2 cellular contexts compared by ENCODE assay signal in the genomic region with DNA sequence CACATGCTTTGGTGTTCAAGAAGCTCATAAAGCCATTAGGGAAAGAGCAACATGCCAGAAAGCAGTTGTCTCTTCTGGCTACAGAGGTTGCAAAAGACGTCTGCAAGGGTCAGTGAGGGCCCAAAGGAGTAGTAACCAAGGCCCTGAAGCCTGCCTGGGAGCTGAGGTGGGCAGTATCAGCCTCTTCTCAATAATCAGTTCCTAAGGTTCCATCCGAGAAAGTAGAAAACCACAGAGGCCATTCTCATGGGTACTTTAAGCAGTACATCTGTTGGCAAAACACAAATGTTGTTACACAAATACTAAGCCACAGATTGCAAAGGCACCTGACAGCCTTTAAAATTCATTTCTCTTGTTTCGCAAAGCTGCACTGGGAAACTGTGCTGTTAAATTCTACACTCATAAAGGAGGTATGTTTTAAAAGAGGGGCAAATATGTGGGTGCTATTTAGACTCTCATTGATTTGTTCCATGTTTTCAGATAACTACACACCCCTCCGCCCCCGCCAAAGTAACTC.
TF ChIP-seq lines count a peak whose summit lies in the region.

No MANE protein-coding gene starts in this region.

TF ChIP-seq in GM12891, 5 proteins besides CTCF, POLR2A, EP300 and RAD21:
- TF ChIP-seq SPI1 (IDR thresholded peaks at IDR 0.05; ENCODE audit: low read depth, low read length): no peak
- TF ChIP-seq POLR2AphosphoS5 (IDR thresholded peaks at IDR 0.05; ENCODE audit: low read depth, low read length): no peak
- TF ChIP-seq TAF1 (IDR thresholded peaks at IDR 0.05; ENCODE audit: low read depth, low read length): no peak
- no peak for TF ChIP-seq PAX5 (IDR thresholded peaks at IDR 0.05; ENCODE audit: insufficient read depth, low read length, severe bottlenecking)
- no peak for TF ChIP-seq POU2F2 (IDR thresholded peaks at IDR 0.05; ENCODE audit: low read depth, low read length)

TF ChIP-seq in HepG2, 621 proteins besides CTCF, POLR2A, EP300 and RAD21:
- TF ChIP-seq DMAP1 (CRISPR knock-in tag; IDR thresholded peaks at IDR 0.05) (no peak), TP53 (CRISPR knock-in tag; conservative IDR thresholded peaks at IDR 0.05) (no peak), TRIM22 (IDR thresholded peaks at IDR 0.05) (no peak), ZNF570 (CRISPR knock-in tag; IDR thresholded peaks at IDR 0.05; ENCODE audit: borderline replicate concordance) (no peak), NFE2 (CRISPR knock-in tag; IDR thresholded peaks at IDR 0.05) (no peak), CHCHD3 (CRISPR knock-in tag; IDR thresholded peaks at IDR 0.05) (no peak), ARID5B (CRISPR knock-in tag; IDR thresholded peaks at IDR 0.05) (no peak), MTF2 (CRISPR knock-in tag; IDR thresholded peaks at IDR 0.05; ENCODE audit: borderline replicate concordance) (no peak), ASH2L (IDR thresholded peaks at IDR 0.05; ENCODE audit: insufficient read length, low read depth, low read length) (no peak), ZSCAN20 (CRISPR knock-in tag; IDR thresholded peaks at IDR 0.05; ENCODE audit: borderline replicate concordance) (no peak), ATF1 (CRISPR knock-in tag; IDR thresholded peaks at IDR 0.05) (no peak), MYC (CRISPR knock-in tag; IDR thresholded peaks at IDR 0.05; ENCODE audit: borderline replicate concordance) (no peak), ZIK1 (CRISPR knock-in tag; IDR thresholded peaks at IDR 0.05; ENCODE audit: borderline replicate concordance, low read depth) (no peak), HNRNPK (IDR thresholded peaks at IDR 0.05; ENCODE audit: low read depth, low read length, poor library complexity, severe bottlenecking) (no peak), ATF5 (CRISPR knock-in tag; IDR thresholded peaks at IDR 0.05; ENCODE audit: low read depth) (no peak), ZNF282 (IDR thresholded peaks at IDR 0.05; ENCODE audit: partially characterized antibody) (no peak), ZNF367 (CRISPR knock-in tag; IDR thresholded peaks at IDR 0.05; ENCODE audit: borderline replicate concordance) (no peak)
- TF ChIP-seq, protein P1, sequence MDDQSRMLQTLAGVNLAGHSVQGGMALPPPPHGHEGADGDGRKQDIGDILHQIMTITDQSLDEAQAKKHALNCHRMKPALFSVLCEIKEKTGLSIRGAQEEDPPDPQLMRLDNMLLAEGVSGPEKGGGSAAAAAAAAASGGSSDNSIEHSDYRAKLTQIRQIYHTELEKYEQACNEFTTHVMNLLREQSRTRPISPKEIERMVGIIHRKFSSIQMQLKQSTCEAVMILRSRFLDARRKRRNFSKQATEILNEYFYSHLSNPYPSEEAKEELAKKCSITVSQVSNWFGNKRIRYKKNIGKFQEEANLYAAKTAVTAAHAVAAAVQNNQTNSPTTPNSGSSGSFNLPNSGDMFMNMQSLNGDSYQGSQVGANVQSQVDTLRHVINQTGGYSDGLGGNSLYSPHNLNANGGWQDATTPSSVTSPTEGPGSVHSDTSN (CRISPR knock-in tag; IDR thresholded peaks at IDR 0.05; ENCODE audit: borderline replicate concordance): no peak
- TF ChIP-seq, protein P2, sequence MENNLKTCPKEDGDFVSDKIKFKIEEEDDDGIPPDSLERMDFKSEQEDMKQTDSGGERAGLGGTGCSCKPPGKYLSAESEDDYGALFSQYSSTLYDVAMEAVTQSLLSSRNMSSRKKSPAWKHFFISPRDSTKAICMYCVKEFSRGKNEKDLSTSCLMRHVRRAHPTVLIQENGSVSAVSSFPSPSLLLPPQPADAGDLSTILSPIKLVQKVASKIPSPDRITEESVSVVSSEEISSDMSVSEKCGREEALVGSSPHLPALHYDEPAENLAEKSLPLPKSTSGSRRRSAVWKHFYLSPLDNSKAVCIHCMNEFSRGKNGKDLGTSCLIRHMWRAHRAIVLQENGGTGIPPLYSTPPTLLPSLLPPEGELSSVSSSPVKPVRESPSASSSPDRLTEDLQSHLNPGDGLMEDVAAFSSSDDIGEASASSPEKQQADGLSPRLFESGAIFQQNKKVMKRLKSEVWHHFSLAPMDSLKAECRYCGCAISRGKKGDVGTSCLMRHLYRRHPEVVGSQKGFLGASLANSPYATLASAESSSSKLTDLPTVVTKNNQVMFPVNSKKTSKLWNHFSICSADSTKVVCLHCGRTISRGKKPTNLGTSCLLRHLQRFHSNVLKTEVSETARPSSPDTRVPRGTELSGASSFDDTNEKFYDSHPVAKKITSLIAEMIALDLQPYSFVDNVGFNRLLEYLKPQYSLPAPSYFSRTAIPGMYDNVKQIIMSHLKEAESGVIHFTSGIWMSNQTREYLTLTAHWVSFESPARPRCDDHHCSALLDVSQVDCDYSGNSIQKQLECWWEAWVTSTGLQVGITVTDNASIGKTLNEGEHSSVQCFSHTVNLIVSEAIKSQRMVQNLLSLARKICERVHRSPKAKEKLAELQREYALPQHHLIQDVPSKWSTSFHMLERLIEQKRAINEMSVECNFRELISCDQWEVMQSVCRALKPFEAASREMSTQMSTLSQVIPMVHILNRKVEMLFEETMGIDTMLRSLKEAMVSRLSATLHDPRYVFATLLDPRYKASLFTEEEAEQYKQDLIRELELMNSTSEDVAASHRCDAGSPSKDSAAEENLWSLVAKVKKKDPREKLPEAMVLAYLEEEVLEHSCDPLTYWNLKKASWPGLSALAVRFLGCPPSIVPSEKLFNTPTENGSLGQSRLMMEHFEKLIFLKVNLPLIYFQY (CRISPR knock-in tag; IDR thresholded peaks at IDR 0.05; ENCODE audit: borderline replicate concordance): no peak
